Comparison of ENCODE assay signal across 18 cellular contexts in genomic region chr14:104092931-104093365, GRCh38. TPM values are rescaled to one million over a fixed set of nuclear protein-coding genes. Genes with fewer than 3 reads are reported as not detected.
"Had no signal": no experiment of that assay in that cellular context is flagged by ENCODE, and none has a peak within 500 bp of the region (broad histone marks: within the 10 kb centered on the region; RNA-seq: fewer than 3 reads in every experiment).

No MANE protein-coding gene starts in this region.

- H3K4me3 ChIP-seq: pancreas, stomach, suprapubic skin, tibial nerve had no signal

- H3K4me1 ChIP-seq: foreskin keratinocyte, pancreas had no signal

- DNase-seq: activated CD4-positive, alpha-beta T cell treated with anti-CD3 and anti-CD28 coated beads for 1 hour; activated gamma-delta T cell treated with Interleukin-2 at 50 U/mL for 16 hours; activated T-cell treated with anti-CD3 and anti-CD28 coated beads, Interleukin-2, amount 50 U/mL, for 1 hour; effector CD8-positive, alpha-beta T cell; foreskin keratinocyte; hypothalamus; small intestine; stomach had no signal

- H3K9me3 ChIP-seq: neutrophil, pancreas, stomach, suprapubic skin had no signal

- H3K27ac ChIP-seq: foreskin keratinocyte, neutrophil, pancreas, stomach, suprapubic skin, tibial nerve, WERI-Rb-1 had no signal

- H3K36me3 ChIP-seq: neutrophil, pancreas, stomach, suprapubic skin, tibial nerve, WERI-Rb-1 had no signal

- ATAC-seq: foreskin keratinocyte; stimulated activated effector memory CD8-positive, alpha-beta T cell treated with anti-CD3 and anti-CD28 coated beads, Interleukin-12 subunit alpha, Interleukin-12 subunit beta, amount 100 ng/mL, for 72 hours had no signal

- H3K27me3 ChIP-seq: foreskin keratinocyte, neutrophil had no signal

RNA-seq across cellular contexts. Expression of gene ASPG, which starts 7.4 kb away (rescaled TPM):
- total RNA-seq: dermis blood vessel endothelial cell; lung microvascular endothelial cell; naive thymus-derived CD8-positive, alpha-beta T cell; pulmonary artery endothelial cell had no signal
